Comparison of ENCODE assay signal across 8 cellular contexts in genomic region chr19:18000480-18000980, GRCh38. TPM values are rescaled to one million over a fixed set of nuclear protein-coding genes. Genes with fewer than 3 reads are reported as not detected.
DNase-seq lines count a peak whose midpoint lies in the region; ATAC-seq and TF ChIP-seq lines count a peak whose summit lies in the region.

No MANE protein-coding gene starts in this region.

- peak overlapping the region; percentile 58 for H3K4me3 Mint-ChIP-seq in mesothelial cell of epicardium

- DNase-seq in BE2C (no peak), astrocyte of the cerebellum (ENCODE audit: low read depth) (no peak), mesothelial cell of epicardium (ENCODE audit: low spot score in 2 of 2, unreplicated experiment in 2 of 2) (no peak), COR-L47 (lab: John Stamatoyannopoulos, UW) (no peak), NCI-H82 treated with DMSO at 0.1 percent for 48 hours (lab: John Stamatoyannopoulos, UW; ENCODE audit: unreplicated experiment) (no peak), midbrain (lab: John Stamatoyannopoulos, UW) (no peak)

- in situ Hi-C loops in astrocyte of the cerebellum (cut with HindIII; ENCODE audit: low sequenced_read_pairs), result no loop called here

- peaks cover 2% of the 10 kb centered on the region for H3K4me1 Mint-ChIP-seq in mesothelial cell of epicardium

- H3K27me3 ChIP-seq in BE2C, result peaks cover 7% of the 10 kb centered on the region

- TF ChIP-seq CTCF in BE2C (IDR thresholded peaks at IDR 0.05; ENCODE audit: low read depth, low read length) (no peak), astrocyte of the cerebellum (IDR thresholded peaks at IDR 0.05; ENCODE audit: low read depth, low read length, missing control alignments) (no peak), mesothelial cell of epicardium (IDR thresholded peaks at IDR 0.05; ENCODE audit: unreplicated experiment) (no peak)

- peak; percentile 14 for ATAC-seq in HG02642 (IDR thresholded peaks at IDR 0.05; ENCODE audit: poor library complexity, unreplicated experiment)
- no peak for ATAC-seq in GM18861 (IDR thresholded peaks at IDR 0.05; ENCODE audit: unreplicated experiment)

- no peaks in the 10 kb centered on the region for H3K9me3 ChIP-seq in BE2C

- H3K9me3 Mint-ChIP-seq in mesothelial cell of epicardium, result no peaks in the 10 kb centered on the region

- H3K4me3 ChIP-seq in BE2C (ENCODE audit: low read depth, low read length) (peak overlapping the region; percentile 46), astrocyte of the cerebellum (ENCODE audit: low read depth, low read length) (peak overlapping the region; percentile 49)

- H3K27ac Mint-ChIP-seq in mesothelial cell of epicardium, result peak overlapping the region; percentile 29

- H3K36me3 ChIP-seq in BE2C, result no peaks in the 10 kb centered on the region

- H3K4me1 ChIP-seq in BE2C, result no peaks in the 10 kb centered on the region; the same call in 1 of the 2 replicates

- peaks cover 4% of the 10 kb centered on the region for H3K36me3 Mint-ChIP-seq in mesothelial cell of epicardium

- peaks cover 43% of the 10 kb centered on the region for H3K27me3 Mint-ChIP-seq in mesothelial cell of epicardium (ENCODE audit: low read depth)

RNA-seq across cellular contexts. Expression of gene ARRDC2, which starts 7.4 kb away (rescaled TPM):
- polyA plus RNA-seq in BE2C (2012; ENCODE audit: insufficient read depth, insufficient read length, low read depth), result 2.8 TPM
- total RNA-seq in mesothelial cell of epicardium, result 2.9 to 4.0 TPM (median 2.9 TPM) in 3 replicates

RNA-seq across cellular contexts. Expression of gene KCNN1, which starts 33.6 kb away (rescaled TPM):
- 9.5 TPM for polyA plus RNA-seq in BE2C (2012; ENCODE audit: insufficient read depth, insufficient read length, low read depth)
- 16.8 to 20.3 TPM (median 19.7 TPM) in 3 replicates for total RNA-seq in mesothelial cell of epicardium
